In genomic region chr4:88705805-88706518, GRCh38 we compare ENCODE assay signal across 1 cellular context.
TF ChIP-seq lines count a peak whose summit lies in the region.

No MANE protein-coding gene starts in this region.

TF ChIP-seq in SK-N-SH treated with all-trans-retinoic acid at 6 μM for 48 hours, 23 proteins besides CTCF, POLR2A, EP300 and RAD21 (continued from another document):
- no peak for TF ChIP-seq TSHZ2 (CRISPR knock-in tag; IDR thresholded peaks at IDR 0.05)
- no peak for TF ChIP-seq CSDC2 (CRISPR knock-in tag; IDR thresholded peaks at IDR 0.05)
